Comparison of ENCODE assay signal across 8 cellular contexts in the genomic region with DNA sequence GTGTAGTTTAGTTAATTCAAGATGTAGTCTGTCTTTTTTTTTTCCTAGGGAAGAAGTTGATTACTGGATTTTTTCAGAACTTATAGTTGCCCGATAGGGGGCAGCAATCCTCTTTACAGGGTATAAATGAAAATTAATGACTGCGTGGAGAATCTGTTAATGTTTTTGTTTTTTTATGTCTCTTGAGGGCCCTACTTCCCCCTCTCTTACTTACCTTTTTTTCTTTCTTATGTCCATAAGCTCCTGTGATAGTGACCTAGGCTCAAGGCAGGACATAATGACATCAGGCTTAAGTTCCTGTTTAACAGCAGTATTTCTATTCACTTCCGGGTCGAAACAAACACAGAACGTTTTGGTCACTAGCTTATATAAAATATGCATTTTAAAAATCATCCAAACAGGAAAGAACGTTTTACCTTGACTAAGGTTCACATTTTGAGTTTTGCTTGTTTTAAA. TPM values are rescaled to one million over a fixed set of nuclear protein-coding genes. Genes with fewer than 3 reads are reported as not detected.
A peak's percentile ranks its signal among the peaks of the same experiment; 100 is the strongest.
DNase-seq lines count a peak whose midpoint lies in the region; ATAC-seq and TF ChIP-seq lines count a peak whose summit lies in the region.

No MANE protein-coding gene starts in this region.

- intact Hi-C loops in left ventricle myocardium superior (cut with micrococcal nuclease) (no loop called here), ovary (cut with DNase I) (no loop called here)

- peaks cover 6% of the 10 kb centered on the region for H3K4me1 ChIP-seq in cardiac muscle cell (ENCODE audit: low read depth)
- peaks cover 4% of the 10 kb centered on the region for H3K4me1 ChIP-seq in fibroblast of lung (ENCODE audit: control insufficient read depth, extremely low read depth, insufficient read depth, low read length)
- no peaks in the 10 kb centered on the region for H3K4me1 ChIP-seq in ovary (ENCODE audit: insufficient read depth)

- no peak overlapping the region for H3K4me2 ChIP-seq in fibroblast of lung (ENCODE audit: extremely low read depth, insufficient read depth, low read length)

- H3K9me3 ChIP-seq in cardiac muscle cell (ENCODE audit: low read depth) (no peaks in the 10 kb centered on the region), fibroblast of lung (ENCODE audit: control insufficient read depth, insufficient read depth, low read depth, low read length) (no peaks in the 10 kb centered on the region), ovary (no peaks in the 10 kb centered on the region)

- H3K36me3 ChIP-seq in cardiac muscle cell (peaks cover 37% of the 10 kb centered on the region), fibroblast of lung (ENCODE audit: control insufficient read depth, insufficient read depth, low read length) (peaks cover 7% of the 10 kb centered on the region), ovary (no peaks in the 10 kb centered on the region)

- no peaks in the 10 kb centered on the region for H3K27me3 ChIP-seq in cardiac muscle cell
- H3K27me3 ChIP-seq in fibroblast of lung (ENCODE audit: control insufficient read depth, insufficient read depth, low read length), result no peaks in the 10 kb centered on the region
- H3K27me3 ChIP-seq in ovary, result no peaks in the 10 kb centered on the region

- no peaks in the 10 kb centered on the region for H4K20me1 ChIP-seq in fibroblast of lung (ENCODE audit: control insufficient read depth, extremely low read depth, insufficient read depth, low read length)

- H2AFZ ChIP-seq in fibroblast of lung (ENCODE audit: low read length), result no peak overlapping the region

- DNase-seq in cardiac muscle cell (ENCODE audit: low read depth in 1 of 2, low spot score in 1 of 2) (peak; percentile 68 to 73), left ventricle myocardium superior (no peak), NCI-H1048 (lab: John Stamatoyannopoulos, UW) (peak; percentile 49), fibroblast of lung (ENCODE audit: low read depth in 2 of 2) (peak; percentile 47 to 71), ovary (peak in 1 of 5 donors; percentile 42)
- DNase-seq in activated CD4-positive, alpha-beta T cell treated with anti-CD3 and anti-CD28 coated beads, Interleukin-2, amount 50 U/mL, for 1 hour, result peak; percentile 31

- H3K4me3 ChIP-seq in cardiac muscle cell (no peak overlapping the region), fibroblast of lung (replicated peaks in 1 of 4; ENCODE audit: control extremely low read depth in 1 of 4, insufficient read depth in 1 of 4, low read depth in 3 of 4, low read length in 4 of 4) (no peak overlapping the region), ovary (no peak overlapping the region)

- TF ChIP-seq EP300 in ovary (IDR thresholded peaks at IDR 0.05), result no peak

- ATAC-seq in left ventricle myocardium superior, result no peak
- no peak for ATAC-seq in HG03469 (IDR thresholded peaks at IDR 0.05; ENCODE audit: unreplicated experiment)
- no peak for ATAC-seq in GM19324 (IDR thresholded peaks at IDR 0.05; ENCODE audit: low FRiP score, unreplicated experiment)

- H3K9ac ChIP-seq in fibroblast of lung (ENCODE audit: insufficient read depth, low read length), result no peak overlapping the region

- WGBS in ovary, 3 donors, result 22 to 30% (median 24%) methylated on average over 6 of the region's 6 CpGs

- TF ChIP-seq CTCF in cardiac muscle cell (IDR thresholded peaks at IDR 0.05; ENCODE audit: low read depth, low read length) (peak; percentile 71), fibroblast of lung (conservative IDR thresholded peaks at IDR 0.05 in 1 of 2, IDR thresholded peaks at IDR 0.05 in 1 of 2; ENCODE audit: low read depth in 1 of 2, low read length in 2 of 2) (peak; percentile 61 to 62), ovary (IDR thresholded peaks at IDR 0.05) (peak; percentile 16 to 49 (median 18))

- no peak for TF ChIP-seq POLR2A in ovary (IDR thresholded peaks at IDR 0.05)

- H3K79me2 ChIP-seq in fibroblast of lung (ENCODE audit: control insufficient read depth, insufficient read depth, low read length), result no peaks in the 10 kb centered on the region

- no peak overlapping the region for H3K27ac ChIP-seq in cardiac muscle cell
- peak overlapping the region; percentile 34 for H3K27ac ChIP-seq in fibroblast of lung (ENCODE audit: insufficient read depth, low read length)
- no peak overlapping the region for H3K27ac ChIP-seq in ovary

RNA-seq across cellular contexts. Expression of gene CDC123, which starts 18.8 kb away (rescaled TPM):
- total RNA-seq in cardiac muscle cell (53.0 and 77.6 TPM in 2 replicates), left ventricle myocardium superior (54.8 TPM), fibroblast of lung (138 and 144 TPM in 2 replicates), ovary (10 to 100 TPM; 22.1 to 52.4 (median 33.7) TPM)
- polyA plus RNA-seq in cardiac muscle cell (123 and 147 TPM in 2 replicates), fibroblast of lung (172 and 225 TPM in 2 replicates), ovary (10 to 100 TPM; 37.6 to 59.1 TPM)
- polyA plus RNA-seq in fibroblast of lung (2012), result 105 and 137 TPM in 2 replicates
- polyA minus RNA-seq in fibroblast of lung (ENCODE audit: low replicate concordance), result 91.7 and 180 TPM in 2 replicates

RNA-seq across cellular contexts. Expression of gene NUDT5, which starts 19.1 kb away (rescaled TPM):
- total RNA-seq in cardiac muscle cell, result 49.3 and 59.2 TPM in 2 replicates
- polyA plus RNA-seq in cardiac muscle cell, result 108 and 122 TPM in 2 replicates
- total RNA-seq in left ventricle myocardium superior, result 9.2 TPM
- 58.0 and 58.8 TPM in 2 replicates for total RNA-seq in fibroblast of lung
- polyA plus RNA-seq in fibroblast of lung, result 69.4 and 89.1 TPM in 2 replicates
- 69.9 and 81.6 TPM in 2 replicates for polyA plus RNA-seq in fibroblast of lung (2012)
- 8.9 and 17.5 TPM in 2 replicates for polyA minus RNA-seq in fibroblast of lung (ENCODE audit: low replicate concordance)
- 10 to 100 TPM; 16.2 to 32.8 (median 24.7) TPM for total RNA-seq in ovary
- 10 to 100 TPM; 15.8 to 56.5 TPM for polyA plus RNA-seq in ovary

Comparison
In these comparisons a context has a peak if more than half of its experiments do, and no peak if none do; other contexts are left out.
1. CTCF ChIP-seq: peak in every context shown above with its lines; median percentile 71 in cardiac muscle cell; 62 in fibroblast of lung; 18 in ovary.